Comparison of ENCODE assay signal across 8 cellular contexts in genomic region chr16:4114257-4115208, GRCh38. TPM values are rescaled to one million over a fixed set of nuclear protein-coding genes. Genes with fewer than 3 reads are reported as not detected.
DNase-seq lines count a peak whose midpoint lies in the region; ATAC-seq, FAIRE-seq and TF ChIP-seq lines count a peak whose summit lies in the region.

No MANE protein-coding gene starts in this region.

- peak overlapping the region; percentile 67 to 84 for H3K4me3 Mint-ChIP-seq in effector memory CD8-positive, alpha-beta T cell
- H3K4me3 Mint-ChIP-seq in nephron progenitor cell: peak overlapping the region; percentile 83

- TF ChIP-seq CTCF in AG10803 (conservative IDR thresholded peaks at IDR 0.05; ENCODE audit: low read length) (no peak), nephron progenitor cell (IDR thresholded peaks at IDR 0.05) (no peak), D721Med (IDR thresholded peaks at IDR 0.05; ENCODE audit: insufficient read depth, missing control alignments) (no peak)

- H3K4me1 Mint-ChIP-seq in effector memory CD8-positive, alpha-beta T cell (ENCODE audit: low read depth in 2 of 2): peaks cover 47 to 56% of the 10 kb centered on the region in 2 donors
- H3K4me1 Mint-ChIP-seq in nephron progenitor cell: peaks cover 55% of the 10 kb centered on the region

- DNase-seq in AG10803 (ENCODE audit: low read depth) (peak; percentile 15), M059J (ENCODE audit: low read depth) (peak; percentile 12), nephron progenitor cell (no peak), NCI-H1436 (lab: John Stamatoyannopoulos, UW) (no peak), D341Med (ENCODE audit: low spot score) (no peak), D721Med (ENCODE audit: insufficient read length, low spot score) (no peak)
- no peak for DNase-seq in effector memory CD8-positive, alpha-beta T cell

- H3K36me3 Mint-ChIP-seq in effector memory CD8-positive, alpha-beta T cell (ENCODE audit: insufficient read depth): peaks cover 14% of the 10 kb centered on the region
- H3K36me3 Mint-ChIP-seq in nephron progenitor cell (ENCODE audit: low read depth): peaks cover 14% of the 10 kb centered on the region

- no peaks in the 10 kb centered on the region for H3K9me3 Mint-ChIP-seq in effector memory CD8-positive, alpha-beta T cell
- no peaks in the 10 kb centered on the region for H3K9me3 Mint-ChIP-seq in nephron progenitor cell

- peak overlapping the region; percentile 46 to 82 for H3K27ac Mint-ChIP-seq in effector memory CD8-positive, alpha-beta T cell
- H3K27ac Mint-ChIP-seq in nephron progenitor cell: no peak overlapping the region

- H3K4me3 ChIP-seq in AG10803 (ENCODE audit: low read length): peak overlapping the region; percentile 77

- peaks cover 0 to 8% of the 10 kb centered on the region in 2 donors for H3K27me3 Mint-ChIP-seq in effector memory CD8-positive, alpha-beta T cell
- H3K27me3 Mint-ChIP-seq in nephron progenitor cell (ENCODE audit: low read depth, poor library complexity): peaks cover 45% of the 10 kb centered on the region

- no peak for ATAC-seq in effector memory CD8-positive, alpha-beta T cell (replicated peaks)
- no peak for ATAC-seq in GM18498 (IDR thresholded peaks at IDR 0.05; ENCODE audit: unreplicated experiment)

- no peak for FAIRE-seq in D721Med (lab: Jason Lieb, UNC)

RNA-seq across cellular contexts. Expression of gene ADCY9, which starts 1.7 kb away (rescaled TPM):
- total RNA-seq in M059J (2014; rRNA removed; shearing (Covaris generic)): 5.3 and 18.1 TPM in 2 replicates

Comparison
In these comparisons a context has a peak if more than half of its experiments do, and no peak if none do; other contexts are left out.
1. DNase-seq: peak in AG10803 (single experiment) and M059J (single experiment); none in effector memory CD8-positive, alpha-beta T cell (0 of 3), nephron progenitor cell (single experiment), NCI-H1436 (single experiment), D341Med (single experiment) and D721Med (single experiment).